Comparison of ENCODE assay signal across 2 cellular contexts in genomic region chr7:137657476-137658193, GRCh38.
TF ChIP-seq lines count a peak whose summit lies in the region.

No MANE protein-coding gene starts in this region.

TF ChIP-seq in SK-N-SH, 30 proteins besides CTCF, POLR2A, EP300 and RAD21 (continued from another document):
- TF ChIP-seq FOSL2 (IDR thresholded peaks at IDR 0.05; ENCODE audit: borderline replicate concordance, low read depth) (no peak), CHD2 (IDR thresholded peaks at IDR 0.05; ENCODE audit: low read length, partially characterized antibody) (no peak), USF1 (IDR thresholded peaks at IDR 0.05; ENCODE audit: borderline replicate concordance, low read depth) (no peak)

TF ChIP-seq in SK-N-SH treated with all-trans-retinoic acid at 6 μM for 48 hours, 23 proteins besides CTCF, POLR2A, EP300 and RAD21 (continued from another document):
- no peak for TF ChIP-seq PPARA (CRISPR knock-in tag; IDR thresholded peaks at IDR 0.05; ENCODE audit: borderline replicate concordance)
- TF ChIP-seq OSR1 (CRISPR knock-in tag; IDR thresholded peaks at IDR 0.05) = no peak
- no peak for TF ChIP-seq ZFP3 (CRISPR knock-in tag; IDR thresholded peaks at IDR 0.05)
- no peak for TF ChIP-seq ARNTL (CRISPR knock-in tag; IDR thresholded peaks at IDR 0.05; ENCODE audit: borderline replicate concordance, low read depth)
- no peak for TF ChIP-seq RARB (CRISPR knock-in tag; IDR thresholded peaks at IDR 0.05)
- TF ChIP-seq TSHZ2 (CRISPR knock-in tag; IDR thresholded peaks at IDR 0.05) = no peak
- TF ChIP-seq ESRRG (CRISPR knock-in tag; IDR thresholded peaks at IDR 0.05) = no peak
- TF ChIP-seq BACH2 (CRISPR knock-in tag; IDR thresholded peaks at IDR 0.05; ENCODE audit: borderline replicate concordance) = no peak
- no peak for TF ChIP-seq GLIS3 (CRISPR knock-in tag; IDR thresholded peaks at IDR 0.05)
- no peak for TF ChIP-seq ZNF565 (CRISPR knock-in tag; conservative IDR thresholded peaks at IDR 0.05; ENCODE audit: low read depth)
- TF ChIP-seq TOX (CRISPR knock-in tag; IDR thresholded peaks at IDR 0.05; ENCODE audit: borderline replicate concordance) = no peak
- no peak for TF ChIP-seq SNAI2 (CRISPR knock-in tag; IDR thresholded peaks at IDR 0.05)
- no peak for TF ChIP-seq ZNF70 (CRISPR knock-in tag; IDR thresholded peaks at IDR 0.05)
